In genomic region chr3:4824948-4825325, GRCh38 we compare ENCODE assay signal across 8 cellular contexts.
A peak's percentile ranks its signal among the peaks of the same experiment; 100 is the strongest.
DNase-seq lines count a peak whose midpoint lies in the region; ATAC-seq and TF ChIP-seq lines count a peak whose summit lies in the region.

No MANE protein-coding gene starts in this region.

- no peak for TF ChIP-seq CTCF in RWPE2 (IDR thresholded peaks at IDR 0.05; ENCODE audit: poor library complexity, severe bottlenecking)
- TF ChIP-seq CTCF in gastrocnemius medialis (IDR thresholded peaks at IDR 0.05 in 4 of 5, conservative IDR thresholded peaks at IDR 0.05 in 1 of 5): no peak

- H3K9me3 ChIP-seq in RWPE2 (ENCODE audit: severe bottlenecking): no peaks in the 10 kb centered on the region
- H3K9me3 ChIP-seq in gastrocnemius medialis: no peaks in the 10 kb centered on the region

- ATAC-seq in RWPE2 (ENCODE audit: low read depth): peak; percentile 64
- peak; percentile 74 for ATAC-seq in esophagus mucosa
- peak; percentile 56 to 73 for ATAC-seq in gastrocnemius medialis
- ATAC-seq in GM21576 (IDR thresholded peaks at IDR 0.05; ENCODE audit: unreplicated experiment): no peak
- ATAC-seq in HG02623 (IDR thresholded peaks at IDR 0.05; ENCODE audit: unreplicated experiment): no peak
- ATAC-seq in GM18520 (IDR thresholded peaks at IDR 0.05; ENCODE audit: unreplicated experiment): no peak

- peak overlapping the region; percentile 88 for H3K27ac ChIP-seq in RWPE2 (ENCODE audit: poor library complexity, severe bottlenecking)
- H3K27ac ChIP-seq in gastrocnemius medialis: peak overlapping the region; percentile 80 to 89 (median 86)

- no peak for TF ChIP-seq POLR2A in gastrocnemius medialis (IDR thresholded peaks at IDR 0.05)

- intact Hi-C loops in gastrocnemius medialis (cut with DNase I; ENCODE audit: low total_unique reads): loop anchor here (5.0 kb wide), 2 partner anchors 83 to 227 kb away; no protein-coding TSS in a partner anchor

- H3K36me3 ChIP-seq in RWPE2 (ENCODE audit: low read depth) (no peaks in the 10 kb centered on the region), gastrocnemius medialis (no peaks in the 10 kb centered on the region)

- peaks cover 40% of the 10 kb centered on the region for H3K4me1 ChIP-seq in RWPE2 (ENCODE audit: insufficient read depth, poor library complexity, severe bottlenecking)
- peaks cover 48 to 56% of the 10 kb centered on the region in 2 donors for H3K4me1 ChIP-seq in gastrocnemius medialis

- H3K4me3 ChIP-seq in RWPE2 (ENCODE audit: severe bottlenecking) (no peak overlapping the region), gastrocnemius medialis (no peak overlapping the region)

- in situ Hi-C loops in gastrocnemius medialis (cut with MboI; ENCODE audit: low sequenced_read_pairs in 4 of 4): loop anchor here in 1 of 4 donors (10.0 kb wide), 1 partner anchor 100 kb away; no protein-coding TSS in a partner anchor

- DNase-seq in GM04503 (ENCODE audit: low read depth) (peak; percentile 49), RWPE2 (ENCODE audit: low spot score) (no peak), gastrocnemius medialis (peak in 1 of 2 donors; percentile 49), NCI-H1105 (lab: John Stamatoyannopoulos, UW) (no peak)

- H3K27me3 ChIP-seq in RWPE2 (ENCODE audit: insufficient read depth, poor library complexity, severe bottlenecking): no peaks in the 10 kb centered on the region
- no peaks in the 10 kb centered on the region for H3K27me3 ChIP-seq in gastrocnemius medialis

Comparison
In these comparisons a context has a peak if more than half of its experiments do, and no peak if none do; other contexts are left out.
1. ATAC-seq: peak in RWPE2 (single experiment), esophagus mucosa (single experiment) and gastrocnemius medialis (2 of 2); none in GM21576 (single experiment), HG02623 (single experiment) and GM18520 (single experiment).